ENCODE assay signal across 30 cellular contexts in the genomic region with DNA sequence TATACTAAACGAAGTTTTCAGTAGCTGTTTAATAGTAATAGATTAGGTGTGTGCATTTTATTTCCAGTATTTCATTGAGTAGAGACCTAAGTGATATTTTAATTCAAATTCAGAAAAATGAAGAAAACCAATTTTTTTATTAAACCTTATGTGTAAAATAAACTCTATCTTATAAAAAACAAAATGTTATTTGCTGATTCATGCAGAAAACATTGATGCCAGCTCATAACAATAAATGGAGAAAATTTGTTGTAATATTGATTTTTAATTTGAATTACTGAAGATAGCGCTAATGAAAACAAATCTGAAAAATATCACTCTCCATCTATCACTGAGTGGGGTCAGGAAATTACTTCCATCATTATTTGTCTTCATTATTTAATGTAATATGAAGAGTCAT.
"Had no signal": no experiment of that assay in that cellular context is flagged by ENCODE, and none has a peak within 500 bp of the region (broad histone marks: within the 10 kb centered on the region; RNA-seq: fewer than 3 reads in every experiment).

No MANE protein-coding gene starts in this region.

- H3K4me3 ChIP-seq: pancreas, prostate gland, skin epidermis, smooth muscle cell, spleen, suprapubic skin, testis, tibial artery, transverse colon, upper lobe of right lung, uterus had no signal

- H3K27me3 Mint-ChIP-seq: naive thymus-derived CD8-positive, alpha-beta T cell; natural killer cell treated with Interleukin-12 subunit alpha and Interleukin-12 subunit beta and Interleukin-15 and Interleukin-18, amount 100 ng/mL, for 72 hours; stimulated activated memory B cell treated with anti-CD40 and anti-IgM and Interleukin-4, amounts not matched to agents 10 μg/mL and 1 μg/mL and 100 μg/mL, for 72 hours; stimulated activated naive CD8-positive, alpha-beta T cell treated with anti-CD3 and anti-CD28 coated beads, Interleukin-15, amount 100 ng/mL, for 72 hours; type B pancreatic cell had no signal

- H3K27me3 ChIP-seq: neutrophil, pancreas, spleen, suprapubic skin, testis, tibial artery, transverse colon, upper lobe of right lung, uterus had no signal

- H3K4me2 ChIP-seq: smooth muscle cell had no signal

- H3K4me1 ChIP-seq: pancreas, prostate gland, spleen, suprapubic skin, testis, tibial artery, transverse colon, upper lobe of right lung, uterus had no signal

- H3K27ac ChIP-seq: neutrophil, pancreas, prostate gland, skin epidermis, spleen, suprapubic skin, testis, tibial artery, transverse colon, upper lobe of right lung, uterus had no signal

- H3K4me1 Mint-ChIP-seq: naive thymus-derived CD8-positive, alpha-beta T cell; nephron progenitor cell; neural crest cell; stimulated activated memory B cell treated with anti-CD40 and anti-IgM and Interleukin-4, amounts not matched to agents 10 μg/mL and 1 μg/mL and 100 μg/mL, for 72 hours; stimulated activated naive CD8-positive, alpha-beta T cell treated with anti-CD3 and anti-CD28 coated beads, Interleukin-15, amount 100 ng/mL, for 72 hours had no signal

- DNase-seq: naive thymus-derived CD8-positive, alpha-beta T cell; nephron progenitor cell; nucleus accumbens; pancreas; right cardiac atrium; spleen; stimulated activated CD4-positive, alpha-beta T cell treated with anti-CD3 and anti-CD28 coated beads, Interleukin-12 subunit alpha, Interleukin-12 subunit beta, amount 100 ng/mL, for 4 hours; stimulated activated CD4-positive, alpha-beta T cell treated with anti-CD3 and anti-CD28 coated beads, Interleukin-1b, Interleukin-23, amount 100 ng/mL, for 48 hours; stimulated activated CD4-positive, alpha-beta T cell treated with anti-CD3 and anti-CD28 coated beads, Interleukin-4, amount 100 ng/mL, for 1 hour; stimulated activated CD4-positive, alpha-beta T cell treated with anti-CD3 and anti-CD28 coated beads, Interleukin-4, amount 100 ng/mL, for 4 hours; stimulated activated CD8-positive, alpha-beta memory T cell treated with anti-CD3 and anti-CD28 coated beads, Interleukin-4, amount 100 ng/mL, for 48 hours; stimulated activated naive CD4-positive, alpha-beta T cell; stimulated activated naive CD8-positive, alpha-beta T cell treated with anti-CD3 and anti-CD28 coated beads, Interleukin-15, amount 100 ng/mL, for 72 hours; stimulated activated naive CD8-positive, alpha-beta T cell treated with anti-CD3 and anti-CD28 coated beads, Interleukin-15, Interleukin-2, amounts not matched to agents 100 U/mL and 50 U/mL, for 24 hours; substantia nigra; testis; tibial artery; transverse colon; upper lobe of right lung; uterus had no signal

- H3K36me3 ChIP-seq: neutrophil, pancreas, prostate gland, spleen, suprapubic skin, tibial artery, transverse colon, upper lobe of right lung, uterus had no signal

- H3K36me3 Mint-ChIP-seq: naive thymus-derived CD8-positive, alpha-beta T cell; natural killer cell treated with Interleukin-12 subunit alpha and Interleukin-12 subunit beta and Interleukin-15 and Interleukin-18, amount 100 ng/mL, for 72 hours; stimulated activated memory B cell treated with anti-CD40 and anti-IgM and Interleukin-4, amounts not matched to agents 10 μg/mL and 1 μg/mL and 100 μg/mL, for 72 hours; type B pancreatic cell had no signal

- H3K9me3 ChIP-seq: neutrophil, pancreas, prostate gland, suprapubic skin, testis, tibial artery, transverse colon, upper lobe of right lung, uterus had no signal

- ATAC-seq: naive thymus-derived CD8-positive, alpha-beta T cell; natural killer cell treated with Interleukin-12 subunit alpha and Interleukin-12 subunit beta and Interleukin-15 and Interleukin-18, amount 100 ng/mL, for 72 hours; pancreas; right cardiac atrium; sciatic nerve; stimulated activated memory B cell treated with anti-CD40 and anti-IgM and Interleukin-4, amounts not matched to agents 10 μg/mL and 1 μg/mL and 100 μg/mL, for 72 hours; stimulated activated naive CD8-positive, alpha-beta T cell treated with anti-CD3 and anti-CD28 coated beads, Interleukin-15, amount 100 ng/mL, for 72 hours; stimulated activated naive CD8-positive, alpha-beta T cell treated with anti-CD3 and anti-CD28 coated beads, Interleukin-15, Interleukin-2, amounts not matched to agents 100 U/mL and 50 U/mL, for 24 hours; upper lobe of right lung had no signal

- H3K27ac Mint-ChIP-seq: naive thymus-derived CD8-positive, alpha-beta T cell; natural killer cell treated with Interleukin-12 subunit alpha and Interleukin-12 subunit beta and Interleukin-15 and Interleukin-18, amount 100 ng/mL, for 72 hours; nephron progenitor cell; stimulated activated memory B cell treated with anti-CD40 and anti-IgM and Interleukin-4, amounts not matched to agents 10 μg/mL and 1 μg/mL and 100 μg/mL, for 72 hours; stimulated activated naive CD8-positive, alpha-beta T cell treated with anti-CD3 and anti-CD28 coated beads, Interleukin-15, amount 100 ng/mL, for 72 hours; type B pancreatic cell had no signal

- H3K9me3 Mint-ChIP-seq: nephron progenitor cell; neural crest cell; stimulated activated memory B cell treated with anti-CD40 and anti-IgM and Interleukin-4, amounts not matched to agents 10 μg/mL and 1 μg/mL and 100 μg/mL, for 72 hours; type B pancreatic cell had no signal

- H3K4me3 Mint-ChIP-seq: naive thymus-derived CD8-positive, alpha-beta T cell; natural killer cell treated with Interleukin-12 subunit alpha and Interleukin-12 subunit beta and Interleukin-15 and Interleukin-18, amount 100 ng/mL, for 72 hours; nephron progenitor cell; neural crest cell; stimulated activated memory B cell treated with anti-CD40 and anti-IgM and Interleukin-4, amounts not matched to agents 10 μg/mL and 1 μg/mL and 100 μg/mL, for 72 hours; stimulated activated naive CD8-positive, alpha-beta T cell treated with anti-CD3 and anti-CD28 coated beads, Interleukin-15, amount 100 ng/mL, for 72 hours; type B pancreatic cell had no signal
